In genomic region chr12:43501705-43502104, GRCh38 we compare ENCODE assay signal across 12 cellular contexts. TPM values are rescaled to one million over a fixed set of nuclear protein-coding genes. Genes with fewer than 3 reads are reported as not detected.
A peak's percentile ranks its signal among the peaks of the same experiment; 100 is the strongest.
DNase-seq lines count a peak whose midpoint lies in the region; FAIRE-seq and TF ChIP-seq lines count a peak whose summit lies in the region.
"Had no signal": no experiment of that assay in that cellular context is flagged by ENCODE, and none has a peak within 500 bp of the region (broad histone marks: within the 10 kb centered on the region; RNA-seq: fewer than 3 reads in every experiment).

No MANE protein-coding gene starts in this region.

- H3K9me3 Mint-ChIP-seq in activated CD4-positive, alpha-beta T cell treated with anti-CD3 and anti-CD28 coated beads, Interleukin-2, amount 10 ng/mL, durations not matched to agents 24 days and 14 days, result no peaks in the 10 kb centered on the region
- H3K9me3 Mint-ChIP-seq: stimulated activated naive CD8-positive, alpha-beta T cell treated with anti-CD3 and anti-CD28 coated beads, Interleukin-15, Interleukin-2, amounts not matched to agents 100 ng/mL and 50 ng/mL, for 24 hours had no signal

- no peak overlapping the region for H3K4me3 Mint-ChIP-seq in activated CD4-positive, alpha-beta T cell treated with anti-CD3 and anti-CD28 coated beads, Interleukin-2, amount 10 ng/mL, durations not matched to agents 24 days and 14 days
- H3K4me3 Mint-ChIP-seq: B cell; stimulated activated naive CD8-positive, alpha-beta T cell treated with anti-CD3 and anti-CD28 coated beads, Interleukin-15, Interleukin-2, amounts not matched to agents 100 ng/mL and 50 ng/mL, for 24 hours had no signal

- no peak for FAIRE-seq in RCC 7860 (lab: Jason Lieb, UNC)

- no peak overlapping the region for H3K4me3 ChIP-seq in choroid plexus epithelial cell (ENCODE audit: low read depth, low read length)
- H3K4me3 ChIP-seq: lung had no signal

- peak; percentile 18 to 30 for DNase-seq in NCI-H2081 (lab: John Stamatoyannopoulos, UW)
- no peak for DNase-seq in NCI-H2081 treated with DMSO at 0.1 percent for 48 hours (lab: John Stamatoyannopoulos, UW)
- peak; percentile 37 for DNase-seq in NCI-H1105 treated with DMSO at 0.1 percent for 48 hours (lab: John Stamatoyannopoulos, UW)
- peak; percentile 62 for DNase-seq in choroid plexus epithelial cell (ENCODE audit: low read depth)
- DNase-seq in pons (ENCODE audit: low spot score), result peak; percentile 36
- no peak for DNase-seq in RCC 7860 (ENCODE audit: low spot score)
- no peak for DNase-seq in DMS153 treated with DMSO at 0.1 percent for 48 hours (lab: John Stamatoyannopoulos, UW; ENCODE audit: unreplicated experiment)
- DNase-seq in activated CD4-positive, alpha-beta T cell treated with anti-CD3 and anti-CD28 coated beads, Interleukin-2, amount 10 ng/mL, durations not matched to agents 24 days and 14 days, result no peak
- DNase-seq: activated CD8-positive, alpha-beta memory T cell treated with anti-CD3 and anti-CD28 coated beads, Interleukin-2, amount 50 U/mL, for 4 hours had no signal

- intact Hi-C loops in activated CD4-positive, alpha-beta T cell treated with anti-CD3 and anti-CD28 coated beads, Interleukin-2, amount 10 ng/mL, durations not matched to agents 24 days and 14 days (cut with micrococcal nuclease), result no loop called here

- H3K27ac Mint-ChIP-seq in activated CD4-positive, alpha-beta T cell treated with anti-CD3 and anti-CD28 coated beads, Interleukin-2, amount 10 ng/mL, durations not matched to agents 24 days and 14 days, result no peak overlapping the region
- H3K27ac Mint-ChIP-seq: B cell; stimulated activated naive CD8-positive, alpha-beta T cell treated with anti-CD3 and anti-CD28 coated beads, Interleukin-15, Interleukin-2, amounts not matched to agents 100 ng/mL and 50 ng/mL, for 24 hours had no signal

- peak; percentile 67 for TF ChIP-seq CTCF in choroid plexus epithelial cell (conservative IDR thresholded peaks at IDR 0.05; ENCODE audit: low read depth, low read length)

- H3K27me3 Mint-ChIP-seq in activated CD4-positive, alpha-beta T cell treated with anti-CD3 and anti-CD28 coated beads, Interleukin-2, amount 10 ng/mL, durations not matched to agents 24 days and 14 days, result no peaks in the 10 kb centered on the region
- H3K27me3 Mint-ChIP-seq: B cell; stimulated activated naive CD8-positive, alpha-beta T cell treated with anti-CD3 and anti-CD28 coated beads, Interleukin-15, Interleukin-2, amounts not matched to agents 100 ng/mL and 50 ng/mL, for 24 hours had no signal

- no peaks in the 10 kb centered on the region for H3K4me1 Mint-ChIP-seq in activated CD4-positive, alpha-beta T cell treated with anti-CD3 and anti-CD28 coated beads, Interleukin-2, amount 10 ng/mL, durations not matched to agents 24 days and 14 days
- H3K4me1 Mint-ChIP-seq: B cell had no signal

- H3K36me3 Mint-ChIP-seq in activated CD4-positive, alpha-beta T cell treated with anti-CD3 and anti-CD28 coated beads, Interleukin-2, amount 10 ng/mL, durations not matched to agents 24 days and 14 days (ENCODE audit: low read depth), result no peaks in the 10 kb centered on the region

RNA-seq across cellular contexts. Expression of gene ADAMTS20, which starts 50.3 kb away (rescaled TPM):
- not detected in 2 replicates for total RNA-seq in activated CD4-positive, alpha-beta T cell treated with anti-CD3 and anti-CD28 coated beads, Interleukin-2, amount 10 ng/mL, durations not matched to agents 24 days and 14 days
- total RNA-seq: B cell, lung had no signal

Comparison
In these comparisons a context has a peak if more than half of its experiments do, and no peak if none do; other contexts are left out.
1. DNase-seq: peak in NCI-H2081 (2 of 2), NCI-H1105 treated with DMSO at 0.1 percent for 48 hours (single experiment), choroid plexus epithelial cell (single experiment) and pons (single experiment); none in NCI-H2081 treated with DMSO at 0.1 percent for 48 hours (single experiment), RCC 7860 (single experiment), DMS153 treated with DMSO at 0.1 percent for 48 hours (single experiment) and activated CD4-positive, alpha-beta T cell treated with anti-CD3 and anti-CD28 coated beads, Interleukin-2, amount 10 ng/mL, durations not matched to agents 24 days and 14 days (single experiment).